11 cellular contexts compared by ENCODE assay signal in the genomic region with DNA sequence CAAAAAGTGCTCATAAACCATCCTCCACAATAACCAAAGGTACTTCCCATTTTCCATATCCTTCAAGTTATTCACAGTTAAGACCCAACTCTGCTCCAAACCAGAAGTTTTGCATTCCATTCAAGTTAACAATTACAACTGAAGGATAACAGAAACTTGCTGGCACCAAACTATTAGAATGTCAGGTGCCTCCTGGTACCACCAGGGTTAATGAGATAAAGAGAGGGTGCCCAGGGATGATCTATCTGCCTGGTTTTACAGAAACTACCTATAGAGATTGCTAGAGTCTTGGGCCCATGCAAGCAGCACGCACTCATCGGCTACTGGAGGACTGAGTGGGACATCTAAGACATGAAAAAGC.
DNase-seq lines count a peak whose midpoint lies in the region; ATAC-seq, FAIRE-seq and TF ChIP-seq lines count a peak whose summit lies in the region.
"Had no signal": no experiment of that assay in that cellular context is flagged by ENCODE, and none has a peak within 500 bp of the region (broad histone marks: within the 10 kb centered on the region; RNA-seq: fewer than 3 reads in every experiment).

No MANE protein-coding gene starts in this region.

- intact Hi-C loops in PC-3 (cut with micrococcal nuclease) (no loop called here), pancreas (cut with DNase I) (no loop called here)

- 71 to 72% methylated on average over 2 of the region's 2 CpGs for WGBS in esophagus, 2 donors
- 25 to 36% methylated on average over 2 of the region's 2 CpGs for WGBS in pancreas, 2 donors

- no peak overlapping the region for H3K9ac ChIP-seq in PC-3 (ENCODE audit: low read length)

- FAIRE-seq in pancreas (lab: Jason Lieb, UNC), result no peak

- H3K27ac ChIP-seq in PC-3 (ENCODE audit: low read length) (peak overlapping the region; percentile 52), esophagus (ENCODE audit: low read depth in 2 of 2, low read length in 1 of 2) (peak overlapping the region; percentile 81 to 86), pancreas (peak overlapping the region; percentile 45 to 91 (median 70))

- no peaks in the 10 kb centered on the region for H3K9me2 ChIP-seq in PC-3 (replicated peaks; ENCODE audit: low read length)

- no peak for TF ChIP-seq CTCF in PC-3 (conservative IDR thresholded peaks at IDR 0.05; ENCODE audit: low read depth, low read length)
- TF ChIP-seq CTCF in pancreas (IDR thresholded peaks at IDR 0.05), result no peak
- TF ChIP-seq CTCF in GM20000 (IDR thresholded peaks at IDR 0.05; ENCODE audit: extremely low read depth, missing control alignments), result no peak

- peak overlapping the region; percentile 41; the same call in 1 of the 2 replicates for H3K4me3 ChIP-seq in PC-3 (ENCODE audit: low read length)
- peak overlapping the region in 1 of 2 donors; percentile 46 for H3K4me3 ChIP-seq in esophagus (ENCODE audit: low read depth in 1 of 2, low read length in 2 of 2)
- H3K4me3 ChIP-seq in pancreas, result peak overlapping the region in 2 of 4 donors; percentile 44 to 46

- H3K36me3 ChIP-seq in PC-3 (ENCODE audit: low read depth, low read length), result no peaks in the 10 kb centered on the region
- no peaks in the 10 kb centered on the region for H3K36me3 ChIP-seq in esophagus (ENCODE audit: control insufficient read depth in 2 of 2, insufficient read depth in 2 of 2, low read length in 1 of 2)
- no peaks in the 10 kb centered on the region for H3K36me3 ChIP-seq in pancreas

- no TSS peak for BruUV-seq in PC-3 (replicated peaks; lab: Mats Ljungman, UMichigan)

- DNase-seq in GM03348 (ENCODE audit: low spot score) (peak; percentile 15), PC-3 (peak; percentile 68), pancreas (no peak), NCI-H1930 (lab: John Stamatoyannopoulos, UW) (no peak), Ammon's horn (ENCODE audit: low spot score) (no peak), GM20000 (ENCODE audit: low spot score) (no peak)
- DNase-seq: activated gamma-delta T cell, NCI-H2171 treated with DMSO at 0.1 percent for 48 hours, T-helper 9 cell had no signal

- H3K27me3 ChIP-seq in PC-3 (ENCODE audit: low read length) (no peaks in the 10 kb centered on the region), esophagus (ENCODE audit: control insufficient read depth in 1 of 2, insufficient read depth in 2 of 2, low read length in 2 of 2) (no peaks in the 10 kb centered on the region), pancreas (no peaks in the 10 kb centered on the region)

- H4K20me1 ChIP-seq in PC-3 (ENCODE audit: low read length), result no peaks in the 10 kb centered on the region

- H3K79me2 ChIP-seq in PC-3 (ENCODE audit: low read length), result peaks cover 6% of the 10 kb centered on the region; the same call in 1 of the 2 replicates

- peak overlapping the region; percentile 74 for H3K4me2 ChIP-seq in PC-3 (ENCODE audit: low read length)

- ATAC-seq in PC-3, result peak; percentile 38; the same call in 1 of the 2 replicates
- peak; percentile 32 to 45 (median 39) for ATAC-seq in pancreas
- ATAC-seq in GM19035 (IDR thresholded peaks at IDR 0.05; ENCODE audit: unreplicated experiment), result no peak

- H3K9me3 ChIP-seq in PC-3 (ENCODE audit: low read length) (no peaks in the 10 kb centered on the region), esophagus (ENCODE audit: control insufficient read depth in 2 of 2, insufficient read depth in 1 of 2, low read depth in 1 of 2, low read length in 1 of 2) (no peaks in the 10 kb centered on the region), pancreas (no peaks in the 10 kb centered on the region)

- H3K4me1 ChIP-seq in PC-3 (ENCODE audit: insufficient read depth, low read length) (peaks cover 23% of the 10 kb centered on the region), esophagus (ENCODE audit: control insufficient read depth in 2 of 2, insufficient read depth in 2 of 2, low read length in 1 of 2) (peaks cover 5 to 6% of the 10 kb centered on the region in 2 donors), pancreas (peaks cover 0 to 39% (median 30%) of the 10 kb centered on the region in 3 donors)

- no peak overlapping the region for H2AFZ ChIP-seq in PC-3 (ENCODE audit: low read length)

- CTCF ChIA-PET in PC-3 (lab: Charles Lee), result no interaction called here

- H3F3A ChIP-seq in PC-3 (ENCODE audit: low read length, unreplicated experiment), result no peaks in the 10 kb centered on the region

- POLR2A ChIA-PET in PC-3 (lab: Charles Lee; ENCODE audit: unreplicated experiment), result interaction anchor here (0.6 kb wide), 1 partner anchor 1470 kb away, joined by 5 read pairs; no protein-coding TSS in a partner anchor

Comparison
In these comparisons a context has a peak if more than half of its experiments do, and no peak if none do; other contexts are left out.
1. DNase-seq: peak in GM03348 (single experiment) and PC-3 (single experiment); none in pancreas (0 of 6), NCI-H1930 (0 of 2), Ammon's horn (single experiment) and GM20000 (single experiment).
2. Peak in every context shown above with its lines, with median percentiles within 50 percentile points of each other: H3K27ac ChIP-seq.